Comparison of ENCODE assay signal across 1 cellular context in the genomic region with DNA sequence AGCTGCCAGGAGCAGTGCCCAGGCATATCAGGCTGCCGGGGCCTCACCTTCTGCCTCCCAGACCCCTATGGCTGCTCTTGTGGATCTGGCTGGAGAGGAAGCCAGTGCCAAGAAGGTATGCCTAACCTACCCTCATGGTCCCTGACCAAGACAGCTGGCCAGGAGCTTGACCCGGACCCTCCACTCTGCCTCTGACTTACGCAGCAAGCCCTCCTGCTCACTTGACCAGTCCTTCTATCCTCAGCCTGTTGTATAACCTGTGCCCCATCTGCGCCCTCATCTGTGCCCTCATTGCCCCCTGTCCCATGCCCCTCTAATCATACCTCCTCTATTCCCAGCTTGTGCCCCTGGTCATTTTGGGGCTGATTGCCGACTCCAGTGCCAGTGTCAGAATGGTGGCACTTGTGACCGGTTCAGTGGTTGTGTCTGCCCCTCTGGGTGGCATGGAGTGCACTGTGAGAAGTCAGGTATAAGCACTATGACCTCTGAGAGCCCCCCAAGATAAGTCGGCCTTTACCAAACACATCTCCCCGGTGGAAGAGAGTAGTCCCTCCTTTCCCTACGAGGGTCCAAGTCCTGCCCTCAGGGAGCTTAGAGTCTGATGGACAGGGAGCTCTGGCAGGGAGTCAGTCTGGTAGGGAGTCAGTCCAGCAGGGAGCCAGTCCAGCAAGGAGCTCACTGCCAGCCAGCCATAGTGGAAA.
TF ChIP-seq lines count a peak whose summit lies in the region.

No MANE protein-coding gene starts in this region.

TF ChIP-seq in IMR-90, 13 proteins besides CTCF, POLR2A, EP300 and RAD21:
- TF ChIP-seq MAZ (IDR thresholded peaks at IDR 0.05; ENCODE audit: borderline replicate concordance, low read depth, low read length) (no peak), NFE2L2 (IDR thresholded peaks at IDR 0.05; ENCODE audit: low read depth, low read length) (no peak), MAFK (IDR thresholded peaks at IDR 0.05; ENCODE audit: low read depth, low read length) (no peak), BHLHE40 (IDR thresholded peaks at IDR 0.05; ENCODE audit: low read depth, low read length) (no peak), ELK1 (IDR thresholded peaks at IDR 0.05; ENCODE audit: borderline replicate concordance, low read depth, low read length) (no peak), CHD1 (IDR thresholded peaks at IDR 0.05; ENCODE audit: low read depth, low read length) (no peak), CEBPB (IDR thresholded peaks at IDR 0.05; ENCODE audit: low read depth, low read length) (no peak), FOS (IDR thresholded peaks at IDR 0.05; ENCODE audit: low read depth, low read length) (no peak), RFX5 (IDR thresholded peaks at IDR 0.05; ENCODE audit: low read depth, low read length) (no peak), MXI1 (IDR thresholded peaks at IDR 0.05; ENCODE audit: borderline replicate concordance, low read depth, low read length) (no peak), SMC3 (IDR thresholded peaks at IDR 0.05; ENCODE audit: low read depth, low read length) (no peak), RCOR1 (IDR thresholded peaks at IDR 0.05; ENCODE audit: insufficient replicate concordance, low read length) (no peak)
- TF ChIP-seq, protein P1, sequence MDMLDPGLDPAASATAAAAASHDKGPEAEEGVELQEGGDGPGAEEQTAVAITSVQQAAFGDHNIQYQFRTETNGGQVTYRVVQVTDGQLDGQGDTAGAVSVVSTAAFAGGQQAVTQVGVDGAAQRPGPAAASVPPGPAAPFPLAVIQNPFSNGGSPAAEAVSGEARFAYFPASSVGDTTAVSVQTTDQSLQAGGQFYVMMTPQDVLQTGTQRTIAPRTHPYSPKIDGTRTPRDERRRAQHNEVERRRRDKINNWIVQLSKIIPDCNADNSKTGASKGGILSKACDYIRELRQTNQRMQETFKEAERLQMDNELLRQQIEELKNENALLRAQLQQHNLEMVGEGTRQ (IDR thresholded peaks at IDR 0.05; ENCODE audit: low read depth, low read length), result no peak
